Comparison of ENCODE assay signal across 1 cellular context in the genomic region with DNA sequence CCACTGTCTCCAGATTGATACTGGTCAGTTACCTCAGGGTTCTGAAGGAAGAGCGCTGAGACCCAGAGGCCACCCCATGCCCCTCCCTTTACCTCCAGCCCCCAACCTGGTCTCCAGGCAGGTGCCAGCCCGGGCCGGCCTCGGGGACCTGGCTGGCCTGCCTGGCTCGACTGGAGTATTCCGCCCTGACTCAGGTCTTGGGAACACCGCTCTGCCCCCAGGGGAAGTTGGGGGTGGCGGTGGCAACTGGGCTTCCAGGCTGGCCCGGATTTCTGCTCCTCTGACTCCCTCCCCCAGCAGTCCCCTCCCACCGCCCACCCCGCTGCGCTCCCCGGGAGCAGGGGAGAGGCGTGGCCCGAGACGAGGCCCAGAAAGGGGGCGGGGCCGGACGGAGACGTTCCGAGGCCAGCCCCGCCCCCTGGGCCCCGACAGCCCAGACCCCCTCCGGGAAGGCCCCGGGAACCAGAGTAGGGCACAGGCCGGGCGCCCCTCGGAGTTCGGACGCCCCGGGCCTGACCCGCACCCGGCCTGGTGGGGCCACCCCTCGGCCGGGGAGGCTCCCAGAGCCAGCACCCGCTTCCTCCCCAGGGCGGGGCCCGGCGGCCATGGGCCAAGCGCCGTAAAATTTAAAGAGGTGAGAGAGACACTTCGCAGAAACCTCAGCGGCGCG.
TF ChIP-seq lines count a peak whose summit lies in the region.

No MANE protein-coding gene starts in this region.

TF ChIP-seq in K562, 482 proteins besides CTCF, POLR2A, EP300 and RAD21 (continued from another document):
- TF ChIP-seq ARID4B (CRISPR knock-in tag; IDR thresholded peaks at IDR 0.05) (peak; percentile 20; the same call in 1 of the 2 replicates), ZBTB7A (IDR thresholded peaks at IDR 0.05; ENCODE audit: borderline replicate concordance, control insufficient read depth, low read depth, low read length) (peak; percentile 49; the same call in 1 of the 2 replicates), EGR1 (conservative IDR thresholded peaks at IDR 0.05) (peak; percentile 50)
